In genomic region chr19:1438035-1438932, GRCh38 we compare ENCODE assay signal across 8 cellular contexts. TPM values are rescaled to one million over a fixed set of nuclear protein-coding genes. Genes with fewer than 3 reads are reported as not detected.
DNase-seq lines count a peak whose midpoint lies in the region; FAIRE-seq and TF ChIP-seq lines count a peak whose summit lies in the region.

TSS of gene RPS15 (plus strand) at chr19:1438396. CDS start at chr19:1438426, 30 bp downstream.

- CTCF ChIA-PET in HEK293 (lab: Yijun Ruan, JAX) = interaction anchor here (1.0 to 1.3 kb wide), 2 partner anchors 13 to 180 kb away, joined by 3 to 4 read pairs; no protein-coding TSS in a partner anchor

- FAIRE-seq in frontal cortex (lab: Jason Lieb, UNC) = no peak

- peaks cover 14% of the 10 kb centered on the region for H3K4me1 ChIP-seq in HEK293 (ENCODE audit: control insufficient read depth, insufficient read depth, low read length)

- peak; percentile 97 for DNase-seq in GM03348 (ENCODE audit: low spot score)
- DNase-seq in NAMALWA (ENCODE audit: low spot score) = peak; percentile 96
- DNase-seq in SK-N-DZ (ENCODE audit: low spot score) = peak; percentile 93
- DNase-seq in activated naive CD4-positive, alpha-beta T cell treated with Interleukin-2 at 50 U/mL for 16 hours = peak; percentile 95
- DNase-seq in frontal cortex (ENCODE audit: low spot score in 2 of 2) = peak; percentile 96 to 97
- peak; percentile 59 for DNase-seq in non-pigmented ciliary epithelial cell (ENCODE audit: low read depth)
- DNase-seq in substantia nigra (lab: John Stamatoyannopoulos, UW) = peak; percentile 56 to 95 (median 89)

- no peaks in the 10 kb centered on the region for H3K9me3 ChIP-seq in HEK293 (ENCODE audit: control insufficient read depth, insufficient read depth, low read depth, low read length)

- TF ChIP-seq CTCF in HEK293 (tag by site-specific recombination; IDR thresholded peaks at IDR 0.05) = peak; percentile 99

- H3K36me3 ChIP-seq in HEK293 (ENCODE audit: control insufficient read depth in 2 of 2, insufficient read depth in 1 of 2, low read length in 2 of 2) = peaks cover 15 to 60% of the 10 kb centered on the region in 2 experiments; a peak in 2 of 3 replicates

- peak within 1 kb of the TSS; percentile 92 for H3K4me3 ChIP-seq in HEK293 (ENCODE audit: low read depth, low read length)

- POLR2A ChIA-PET in HEK293 (lab: Yijun Ruan, JAX) = interaction anchor here (0.6 to 1.8 kb wide), 3 partner anchors 26 to 169 kb away, joined by 3 to 7 read pairs (median 3); partner anchors contain the start of gene CIRBP

- H3K27ac ChIP-seq in HEK293 (ENCODE audit: extremely low read depth, low read depth, low read length) (peak within 1 kb of the TSS; percentile 100), substantia nigra (ENCODE audit: low read depth, low read length, poor library complexity, severe bottlenecking) (peak within 1 kb of the TSS; percentile 79)

TF ChIP-seq in HEK293, 187 proteins besides CTCF, POLR2A, EP300 and RAD21 (continues in another document):
- TF ChIP-seq ZNF585B (tag by site-specific recombination; IDR thresholded peaks at IDR 0.05) (no peak), ZNF596 (tag by site-specific recombination; IDR thresholded peaks at IDR 0.05) (no peak), ZNF221 (tag by site-specific recombination; IDR thresholded peaks at IDR 0.05; ENCODE audit: borderline replicate concordance) (no peak), SCRT1 (tag by site-specific recombination; IDR thresholded peaks at IDR 0.05; ENCODE audit: borderline replicate concordance) (no peak), ZNF530 (tag by site-specific recombination; IDR thresholded peaks at IDR 0.05; ENCODE audit: low read depth) (no peak), ZFP41 (tag by site-specific recombination; IDR thresholded peaks at IDR 0.05; ENCODE audit: borderline replicate concordance) (peak; percentile 70; the same call in 1 of the 2 replicates), ZNF48 (tag by site-specific recombination; IDR thresholded peaks at IDR 0.05) (no peak), ZNF404 (tag by site-specific recombination; IDR thresholded peaks at IDR 0.05) (no peak), ZNF391 (tag by site-specific recombination; IDR thresholded peaks at IDR 0.05; ENCODE audit: borderline replicate concordance, low read depth) (peak; percentile 95; the same call in 1 of the 2 replicates), ZSCAN16 (tag by site-specific recombination; IDR thresholded peaks at IDR 0.05) (0 out of 2 replicates have a peak, but pooled peaks have one; percentile 47), ZNF248 (tag by site-specific recombination; IDR thresholded peaks at IDR 0.05) (no peak), ZNF629 (tag by site-specific recombination; IDR thresholded peaks at IDR 0.05) (peak; percentile 86), ZNF704 (tag by site-specific recombination; IDR thresholded peaks at IDR 0.05) (no peak), TRIM28 (IDR thresholded peaks at IDR 0.05; ENCODE audit: borderline replicate concordance, low read length) (peak; percentile 43; the same call in 1 of the 2 replicates), ZNF830 (tag by site-specific recombination; IDR thresholded peaks at IDR 0.05; ENCODE audit: low read depth) (no peak), ZNF169 (tag by site-specific recombination; IDR thresholded peaks at IDR 0.05) (no peak; the same call in 1 of the 2 replicates), ZNF513 (tag by site-specific recombination; IDR thresholded peaks at IDR 0.05) (peak; percentile 25; the same call in 1 of the 2 replicates), ZNF549 (tag by site-specific recombination; IDR thresholded peaks at IDR 0.05) (no peak), PRDM4 (tag by site-specific recombination; IDR thresholded peaks at IDR 0.05) (peak; percentile 57), ZNF664 (tag by site-specific recombination; IDR thresholded peaks at IDR 0.05) (0 out of 2 replicates have a peak, but pooled peaks have one; percentile 52), ZNF560 (tag by site-specific recombination; IDR thresholded peaks at IDR 0.05; ENCODE audit: borderline replicate concordance) (no peak), GLI4 (tag by site-specific recombination; IDR thresholded peaks at IDR 0.05) (peak; percentile 91), ZNF140 (tag by site-specific recombination; IDR thresholded peaks at IDR 0.05) (no peak), ZNF610 (tag by site-specific recombination; IDR thresholded peaks at IDR 0.05; ENCODE audit: borderline replicate concordance) (peak; percentile 81), ZNF518A (tag by site-specific recombination; conservative IDR thresholded peaks at IDR 0.05; ENCODE audit: low read depth) (peak; percentile 53; the same call in 1 of the 2 replicates), BCL11A (tag by site-specific recombination; IDR thresholded peaks at IDR 0.05; ENCODE audit: low read depth) (no peak)

RNA-seq across cellular contexts. Expression of gene RPS15, which starts in this region (rescaled TPM):
- polyA plus RNA-seq in SK-N-DZ (2014; cell fraction: cytosol; rRNA removed) = 4,048 and 6,099 TPM in 2 replicates
- 3,447 and 8,602 TPM in 2 replicates for polyA plus RNA-seq in SK-N-DZ (2014; cell fraction: nucleus; rRNA removed)
- 276 TPM for total RNA-seq in frontal cortex

Comparison
In these comparisons a context has a peak if more than half of its experiments do, and no peak if none do; other contexts are left out.
1. Peak in every context shown above with its lines: DNase-seq, H3K4me3 ChIP-seq and H3K27ac ChIP-seq.